Comparison of ENCODE assay signal across 4 cellular contexts in genomic region chr2:66169076-66169475, GRCh38.
"Had no signal": no experiment of that assay in that cellular context is flagged by ENCODE, and none has a peak within 500 bp of the region (broad histone marks: within the 10 kb centered on the region; RNA-seq: fewer than 3 reads in every experiment).

No MANE protein-coding gene starts in this region.

- DNase-seq: IMR-90, KBM-7, KG1 had no signal

- H3K4me3 ChIP-seq: K562 had no signal
